In the genomic region with DNA sequence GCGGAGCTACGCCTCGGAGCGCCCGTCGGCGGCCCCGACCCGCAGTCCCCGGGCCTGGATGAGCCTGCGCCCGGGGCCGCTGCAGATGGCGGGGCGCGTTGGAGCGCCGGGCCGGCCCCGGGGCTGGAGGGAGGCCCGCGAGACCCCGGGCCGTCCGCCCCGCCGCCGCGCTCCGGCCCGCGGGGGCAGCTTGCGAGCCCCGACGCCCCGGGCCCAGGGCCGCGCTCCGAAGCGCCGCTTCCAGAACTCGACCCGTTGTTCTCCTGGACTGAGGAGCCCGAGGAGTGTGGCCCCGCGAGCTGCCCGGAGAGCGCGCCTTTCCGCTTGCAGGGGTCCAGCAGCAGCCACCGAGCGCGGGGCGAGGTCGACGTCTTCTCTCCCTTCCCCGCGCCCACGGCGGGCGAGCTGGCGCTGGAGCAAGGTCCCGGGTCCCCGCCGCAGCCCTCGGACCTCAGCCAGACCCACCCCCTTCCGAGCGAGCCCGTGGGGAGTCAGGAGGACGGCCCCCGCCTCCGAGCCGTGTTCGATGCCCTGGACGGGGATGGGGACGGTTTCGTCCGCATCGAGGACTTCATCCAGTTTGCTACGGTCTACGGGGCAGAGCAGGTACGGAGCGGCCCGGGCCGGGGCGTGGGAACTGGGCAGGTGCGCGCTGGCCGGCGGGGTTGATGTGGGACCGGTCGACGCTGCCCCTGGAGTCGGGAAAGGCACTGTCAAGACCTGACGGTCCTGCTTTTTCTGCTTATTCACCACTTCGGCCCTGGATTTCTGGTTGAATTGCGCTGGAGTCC, we compare ENCODE assay signal across 6 cellular contexts. TPM values are rescaled to one million over a fixed set of nuclear protein-coding genes. Genes with fewer than 3 reads are reported as not detected.
DNase-seq lines count a peak whose midpoint lies in the region; ATAC-seq, FAIRE-seq and TF ChIP-seq lines count a peak whose summit lies in the region.

No MANE protein-coding gene starts in this region.

- H3K27ac ChIP-seq in uterus, result peak overlapping the region in 1 of 2 donors; percentile 91

- TF ChIP-seq POLR2A in uterus (IDR thresholded peaks at IDR 0.05), result no peak
- no peak for TF ChIP-seq POLR2A in GM12891 (IDR thresholded peaks at IDR 0.05; ENCODE audit: low read depth, low read length)

- no peaks in the 10 kb centered on the region for H3K36me3 ChIP-seq in uterus

- peaks cover 4 to 9% of the 10 kb centered on the region in 2 donors for H3K4me1 ChIP-seq in uterus

- peak; percentile 7 for DNase-seq in SW480 (ENCODE audit: low spot score)
- DNase-seq in uterus, result no peak
- DNase-seq in GM12891 (ENCODE audit: insufficient read length, low spot score), result no peak
- no peak for DNase-seq in medulla oblongata (ENCODE audit: extremely low spot score)

- TF ChIP-seq CTCF in uterus (IDR thresholded peaks at IDR 0.05), result no peak

- H3K9me3 ChIP-seq in iPS-18c (ENCODE audit: control insufficient read depth, insufficient read depth, low read length) (no peaks in the 10 kb centered on the region), uterus (no peaks in the 10 kb centered on the region)

- H3K4me3 ChIP-seq in iPS-18c (ENCODE audit: insufficient read depth, low read depth, low read length) (peak overlapping the region; percentile 85), uterus (peak overlapping the region; percentile 53 to 54)

- ATAC-seq in GM21825 (IDR thresholded peaks at IDR 0.05; ENCODE audit: unreplicated experiment), result peak; percentile 9

- intact Hi-C loops in uterus (cut with DNase I; ENCODE audit: low total_unique reads), result no loop called here

- no peaks in the 10 kb centered on the region for H3K27me3 ChIP-seq in uterus

- FAIRE-seq in GM12891 (lab: Jason Lieb, UNC), result no peak

TF ChIP-seq in GM12891, 5 proteins besides CTCF, POLR2A, EP300 and RAD21:
- TF ChIP-seq POLR2AphosphoS5 (IDR thresholded peaks at IDR 0.05; ENCODE audit: low read depth, low read length) (no peak), SPI1 (IDR thresholded peaks at IDR 0.05; ENCODE audit: low read depth, low read length) (no peak), TAF1 (IDR thresholded peaks at IDR 0.05; ENCODE audit: low read depth, low read length) (no peak), PAX5 (IDR thresholded peaks at IDR 0.05; ENCODE audit: insufficient read depth, low read length, severe bottlenecking) (no peak), POU2F2 (IDR thresholded peaks at IDR 0.05; ENCODE audit: low read depth, low read length) (no peak)
TF ChIP-seq in GM12891: peak in this region for 0.

RNA-seq across cellular contexts. Expression of a gene that starts 0.9 kb away (rescaled TPM):
- total RNA-seq in uterus, result 10 to 100 TPM; 10.5 to 75.0 (median 49.4) TPM
- polyA plus RNA-seq in GM12891 (2012; ENCODE audit: low read depth, missing spikeins), result 11.2 TPM

RNA-seq across cellular contexts. Expression of a gene that starts 24.6 kb away (rescaled TPM):
- 100 to 1,000 TPM in 1 of 4 donors, 10 to 100 TPM in 3; 10.6 to 106 (median 31.9) TPM for total RNA-seq in uterus
- polyA plus RNA-seq in GM12891 (2012; ENCODE audit: low read depth, missing spikeins), result 8.3 TPM

RNA-seq across cellular contexts. Expression of a gene that starts 29.3 kb away (rescaled TPM):
- 10 to 100 TPM; 37.3 to 77.6 (median 62.2) TPM for total RNA-seq in uterus
- 97.2 TPM for polyA plus RNA-seq in GM12891 (2012; ENCODE audit: low read depth, missing spikeins)

RNA-seq across cellular contexts. Expression of a gene that starts 44.5 kb away (rescaled TPM):
- 10 to 100 TPM; 10.6 to 36.2 (median 12.8) TPM for total RNA-seq in uterus
- 19.7 TPM for polyA plus RNA-seq in GM12891 (2012; ENCODE audit: low read depth, missing spikeins)

RNA-seq across cellular contexts. Expression of a gene that starts 56.0 kb away (rescaled TPM):
- 10 to 100 TPM; 32.4 to 97.3 (median 50.1) TPM for total RNA-seq in uterus
- polyA plus RNA-seq in GM12891 (2012; ENCODE audit: low read depth, missing spikeins), result 62.7 TPM
